18 cellular contexts compared by ENCODE assay signal in genomic region chr5:96927008-96927407, GRCh38. TPM values are rescaled to one million over a fixed set of nuclear protein-coding genes. Genes with fewer than 3 reads are reported as not detected.
"Had no signal": no experiment of that assay in that cellular context is flagged by ENCODE, and none has a peak within 500 bp of the region (broad histone marks: within the 10 kb centered on the region; RNA-seq: fewer than 3 reads in every experiment).

No MANE protein-coding gene starts in this region.

- H3K4me3 ChIP-seq: dorsolateral prefrontal cortex, lower lobe of right lung, transverse colon had no signal

- H3K36me3 ChIP-seq: lower lobe of right lung, transverse colon had no signal

- H3K27me3 ChIP-seq: dorsolateral prefrontal cortex, transverse colon had no signal

- H3K27ac ChIP-seq: dorsolateral prefrontal cortex, lower lobe of right lung, transverse colon had no signal

- ATAC-seq: lower lobe of right lung, right cardiac atrium had no signal

- H3K9me3 ChIP-seq: lower lobe of right lung, transverse colon had no signal

- H3K4me3 Mint-ChIP-seq: activated CD4-positive, alpha-beta T cell treated with anti-CD3 and anti-CD28 coated beads, Interleukin-2, amount 10 ng/mL, durations not matched to agents 7 days and 5 days; activated naive CD8-positive, alpha-beta T cell treated with anti-CD3 and anti-CD28 coated beads for 36 hours; endodermal cell; nephron progenitor cell; T-helper 2 cell treated with Interferon-gamma antibody and Interleukin-4, amounts not matched to agents 5 μg/mL and 100 μg/mL, for 36 hours had no signal

- DNase-seq: activated CD4-positive, alpha-beta T cell treated with anti-CD3 and anti-CD28 coated beads, Interleukin-2, amount 10 ng/mL, durations not matched to agents 7 days and 5 days; activated CD8-positive, alpha-beta memory T cell treated with anti-CD3 and anti-CD28 coated beads, Interleukin-2, amount 50 U/mL, for 48 hours; activated naive CD8-positive, alpha-beta T cell treated with anti-CD3 and anti-CD28 coated beads for 36 hours; aorta; dorsolateral prefrontal cortex; endodermal cell; foreskin melanocyte; lower lobe of right lung; nephron progenitor cell; occipital lobe; right cardiac atrium; small intestine; stimulated activated CD4-positive, alpha-beta T cell treated with anti-CD3 and anti-CD28 coated beads, Interleukin-4, amount 100 ng/mL, for 24 hours; stimulated activated naive CD4-positive, alpha-beta T cell treated with Interleukin-2 at 50 U/mL for 16 hours; substantia nigra; transverse colon had no signal

- H3K9me3 Mint-ChIP-seq: endodermal cell; nephron progenitor cell; T-helper 2 cell treated with Interferon-gamma antibody and Interleukin-4, amounts not matched to agents 5 μg/mL and 100 μg/mL, for 36 hours had no signal

- H3K27ac Mint-ChIP-seq: activated CD4-positive, alpha-beta T cell treated with anti-CD3 and anti-CD28 coated beads, Interleukin-2, amount 10 ng/mL, durations not matched to agents 7 days and 5 days; activated naive CD8-positive, alpha-beta T cell treated with anti-CD3 and anti-CD28 coated beads for 36 hours; endodermal cell; nephron progenitor cell; progenitor cell of endocrine pancreas; T-helper 2 cell treated with Interferon-gamma antibody and Interleukin-4, amounts not matched to agents 5 μg/mL and 100 μg/mL, for 36 hours had no signal

- H3K27me3 Mint-ChIP-seq: activated CD4-positive, alpha-beta T cell treated with anti-CD3 and anti-CD28 coated beads, Interleukin-2, amount 10 ng/mL, durations not matched to agents 7 days and 5 days; activated naive CD8-positive, alpha-beta T cell treated with anti-CD3 and anti-CD28 coated beads for 36 hours; progenitor cell of endocrine pancreas had no signal

RNA-seq across cellular contexts. Expression of gene ERAP2, which starts 50.7 kb away (rescaled TPM):
- total RNA-seq: endodermal cell, progenitor cell of endocrine pancreas had no signal
